ENCODE assay signal across 2 cellular contexts in the genomic region with DNA sequence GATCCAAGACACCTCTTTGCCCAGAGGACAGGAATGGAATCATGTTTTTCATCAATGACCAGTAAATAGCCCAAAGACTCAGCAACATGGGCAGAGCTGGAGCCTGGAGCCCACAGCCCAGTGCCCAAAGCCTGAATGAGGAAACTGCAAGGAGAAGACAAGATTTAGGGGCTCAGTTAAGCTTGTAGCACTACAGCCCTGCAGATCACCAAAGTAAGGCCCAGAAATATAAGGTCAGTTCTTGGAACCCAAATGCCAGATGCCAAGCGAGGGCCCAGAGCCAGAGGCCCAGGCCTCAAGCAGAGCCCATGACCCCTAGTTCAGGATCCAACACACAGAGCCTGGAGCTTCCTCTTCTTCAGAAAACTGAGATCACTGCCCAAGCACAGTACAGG. TPM values are rescaled to one million over a fixed set of nuclear protein-coding genes. Genes with fewer than 3 reads are reported as not detected.
"Had no signal": no experiment of that assay in that cellular context is flagged by ENCODE, and none has a peak within 500 bp of the region (broad histone marks: within the 10 kb centered on the region; RNA-seq: fewer than 3 reads in every experiment).

No MANE protein-coding gene starts in this region.

- H3K4me3 ChIP-seq: GM12878 had no signal

- DNase-seq: GF-D8 had no signal

RNA-seq across cellular contexts. Expression of a gene that starts 32.4 kb away (rescaled TPM):
- total RNA-seq: GM12878 had no signal
